Comparison of ENCODE assay signal across 9 cellular contexts in the genomic region with DNA sequence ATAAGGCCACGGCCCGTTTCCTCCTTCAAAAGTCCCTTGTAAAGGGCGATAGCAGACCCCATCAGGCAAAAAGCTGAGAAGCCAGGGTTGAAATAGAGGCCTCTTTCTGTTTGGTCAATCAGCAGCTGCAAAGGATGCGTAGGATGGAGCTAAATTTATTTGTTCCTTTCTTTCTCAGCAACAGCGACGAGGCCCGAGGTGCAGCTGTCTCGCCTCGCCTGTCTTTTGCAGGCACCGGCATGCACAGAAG. TPM values are rescaled to one million over a fixed set of nuclear protein-coding genes. Genes with fewer than 3 reads are reported as not detected.
DNase-seq lines count a peak whose midpoint lies in the region; ATAC-seq, FAIRE-seq and TF ChIP-seq lines count a peak whose summit lies in the region.
"Had no signal": no experiment of that assay in that cellular context is flagged by ENCODE, and none has a peak within 500 bp of the region (broad histone marks: within the 10 kb centered on the region; RNA-seq: fewer than 3 reads in every experiment).

No MANE protein-coding gene starts in this region.

- no peaks in the 10 kb centered on the region for H3K27me3 Mint-ChIP-seq in CD8-positive, alpha-beta T cell (ENCODE audit: low read depth)
- peaks cover 3% of the 10 kb centered on the region for H3K27me3 Mint-ChIP-seq in activated naive CD8-positive, alpha-beta T cell treated with anti-CD3 and anti-CD28 coated beads, Interleukin-2, amount 10 ng/mL, durations not matched to agents 7 days and 5 days
- no peaks in the 10 kb centered on the region for H3K27me3 Mint-ChIP-seq in osteocyte (ENCODE audit: unreplicated experiment)

- H3K4me3 Mint-ChIP-seq in CD8-positive, alpha-beta T cell, result peak overlapping the region; percentile 69
- H3K4me3 Mint-ChIP-seq in activated naive CD8-positive, alpha-beta T cell treated with anti-CD3 and anti-CD28 coated beads, Interleukin-2, amount 10 ng/mL, durations not matched to agents 7 days and 5 days, result peak overlapping the region; percentile 67
- H3K4me3 Mint-ChIP-seq in osteocyte (ENCODE audit: unreplicated experiment), result peak overlapping the region; percentile 35

- peak overlapping the region; percentile 53 for H3K27ac ChIP-seq in CD8-positive, alpha-beta T cell (ENCODE audit: low read depth, low read length)

- ATAC-seq in CD8-positive, alpha-beta T cell, result no peak
- peak; percentile 51 for ATAC-seq in GM19351 (IDR thresholded peaks at IDR 0.05; ENCODE audit: unreplicated experiment)
- peak; percentile 52 for ATAC-seq in HG03342 (IDR thresholded peaks at IDR 0.05; ENCODE audit: unreplicated experiment)
- ATAC-seq in activated naive CD8-positive, alpha-beta T cell treated with anti-CD3 and anti-CD28 coated beads, Interleukin-2, amount 10 ng/mL, durations not matched to agents 7 days and 5 days (ENCODE audit: low read depth), result peak; percentile 28

- peak overlapping the region; percentile 94 for H3K27ac Mint-ChIP-seq in CD8-positive, alpha-beta T cell
- peak overlapping the region; percentile 97 for H3K27ac Mint-ChIP-seq in activated naive CD8-positive, alpha-beta T cell treated with anti-CD3 and anti-CD28 coated beads, Interleukin-2, amount 10 ng/mL, durations not matched to agents 7 days and 5 days
- H3K27ac Mint-ChIP-seq in osteocyte (ENCODE audit: unreplicated experiment), result peak overlapping the region; percentile 99

- TF ChIP-seq CTCF in CD8-positive, alpha-beta T cell (IDR thresholded peaks at IDR 0.05), result no peak
- no peak for TF ChIP-seq CTCF in osteocyte (IDR thresholded peaks at IDR 0.05)

- H3K36me3 Mint-ChIP-seq in CD8-positive, alpha-beta T cell, result no peaks in the 10 kb centered on the region
- peaks cover 11% of the 10 kb centered on the region for H3K36me3 Mint-ChIP-seq in activated naive CD8-positive, alpha-beta T cell treated with anti-CD3 and anti-CD28 coated beads, Interleukin-2, amount 10 ng/mL, durations not matched to agents 7 days and 5 days
- H3K36me3 Mint-ChIP-seq in osteocyte (ENCODE audit: unreplicated experiment), result peaks cover 5% of the 10 kb centered on the region

- CTCF ChIA-PET in CD8-positive, alpha-beta T cell (lab: Charles Lee), result interaction anchor here (1.0 to 2.3 kb wide), 3 partner anchors 21 to 36 kb away, joined by 3 to 8 read pairs (median 6); no protein-coding TSS in a partner anchor

- no peak for DNase-seq in CD8-positive, alpha-beta T cell
- DNase-seq in activated naive CD8-positive, alpha-beta T cell treated with anti-CD3 and anti-CD28 coated beads, Interleukin-2, amount 10 ng/mL, durations not matched to agents 7 days and 5 days, result no peak
- no peak for DNase-seq in osteocyte (ENCODE audit: extremely low spot score, unreplicated experiment)
- no peak for DNase-seq in NCI-H146 (lab: John Stamatoyannopoulos, UW)
- no peak for DNase-seq in RCC 7860 (ENCODE audit: low spot score)
- DNase-seq in cerebellar cortex (ENCODE audit: low spot score), result no peak

- peaks cover 29% of the 10 kb centered on the region for H3K4me1 ChIP-seq in CD8-positive, alpha-beta T cell (ENCODE audit: insufficient read depth, low read length)

- POLR2A ChIA-PET in CD8-positive, alpha-beta T cell (lab: Charles Lee), result interaction anchor here (0.8 to 1.9 kb wide), 7 partner anchors 9 to 283 kb away, joined by 3 to 9 read pairs (median 4); no protein-coding TSS in a partner anchor
- POLR2A ChIA-PET in activated naive CD8-positive, alpha-beta T cell treated with anti-CD3 and anti-CD28 coated beads, Interleukin-2, amount 10 ng/mL, durations not matched to agents 7 days and 5 days (lab: Charles Lee), result interaction anchor here (1.0 to 2.3 kb wide), 9 partner anchors 9 to 200 kb away, joined by 3 to 13 read pairs (median 4); no protein-coding TSS in a partner anchor

- no peaks in the 10 kb centered on the region for H3K9me3 ChIP-seq in CD8-positive, alpha-beta T cell (ENCODE audit: low read length)

- no peaks in the 10 kb centered on the region for H3K27me3 ChIP-seq in CD8-positive, alpha-beta T cell (ENCODE audit: insufficient read depth, low read length)

- H3K4me3 ChIP-seq in CD8-positive, alpha-beta T cell (ENCODE audit: low read depth, low read length), result peak overlapping the region; percentile 47

- intact Hi-C loops in CD8-positive, alpha-beta T cell (cut with DNase I, micrococcal nuclease), result loop anchor here (1.0 to 5.0 kb wide), 4 partner anchors 26 to 283 kb away; a partner anchor contains a TSS

- FAIRE-seq in RCC 7860 (lab: Jason Lieb, UNC), result no peak
- FAIRE-seq: endothelial cell of umbilical vein had no signal

- H3K9me3 Mint-ChIP-seq in CD8-positive, alpha-beta T cell, result no peaks in the 10 kb centered on the region
- peaks cover 10% of the 10 kb centered on the region for H3K9me3 Mint-ChIP-seq in activated naive CD8-positive, alpha-beta T cell treated with anti-CD3 and anti-CD28 coated beads, Interleukin-2, amount 10 ng/mL, durations not matched to agents 7 days and 5 days
- peaks cover 6% of the 10 kb centered on the region for H3K9me3 Mint-ChIP-seq in osteocyte (ENCODE audit: unreplicated experiment)

- peaks cover 48% of the 10 kb centered on the region for H3K4me1 Mint-ChIP-seq in CD8-positive, alpha-beta T cell (ENCODE audit: low read depth)
- peaks cover 29% of the 10 kb centered on the region for H3K4me1 Mint-ChIP-seq in activated naive CD8-positive, alpha-beta T cell treated with anti-CD3 and anti-CD28 coated beads, Interleukin-2, amount 10 ng/mL, durations not matched to agents 7 days and 5 days
- H3K4me1 Mint-ChIP-seq in osteocyte (ENCODE audit: unreplicated experiment), result peaks cover 38% of the 10 kb centered on the region

- H3K36me3 ChIP-seq in CD8-positive, alpha-beta T cell (ENCODE audit: insufficient read depth, low read length), result no peaks in the 10 kb centered on the region

RNA-seq across cellular contexts. Expression of a gene that starts 0.2 kb away (rescaled TPM):
- 1 to 10 TPM in 1 of 2 experiments, under 1 TPM in 1; 0.97 to 1.3 TPM for total RNA-seq in CD8-positive, alpha-beta T cell
- total RNA-seq in activated naive CD8-positive, alpha-beta T cell treated with anti-CD3 and anti-CD28 coated beads, Interleukin-2, amount 10 ng/mL, durations not matched to agents 7 days and 5 days, result under 1 TPM; 0.85 to 0.89 TPM
- total RNA-seq in osteocyte, result 1.7 and 2.1 TPM in 2 replicates
